8 cellular contexts compared by ENCODE assay signal in the genomic region with DNA sequence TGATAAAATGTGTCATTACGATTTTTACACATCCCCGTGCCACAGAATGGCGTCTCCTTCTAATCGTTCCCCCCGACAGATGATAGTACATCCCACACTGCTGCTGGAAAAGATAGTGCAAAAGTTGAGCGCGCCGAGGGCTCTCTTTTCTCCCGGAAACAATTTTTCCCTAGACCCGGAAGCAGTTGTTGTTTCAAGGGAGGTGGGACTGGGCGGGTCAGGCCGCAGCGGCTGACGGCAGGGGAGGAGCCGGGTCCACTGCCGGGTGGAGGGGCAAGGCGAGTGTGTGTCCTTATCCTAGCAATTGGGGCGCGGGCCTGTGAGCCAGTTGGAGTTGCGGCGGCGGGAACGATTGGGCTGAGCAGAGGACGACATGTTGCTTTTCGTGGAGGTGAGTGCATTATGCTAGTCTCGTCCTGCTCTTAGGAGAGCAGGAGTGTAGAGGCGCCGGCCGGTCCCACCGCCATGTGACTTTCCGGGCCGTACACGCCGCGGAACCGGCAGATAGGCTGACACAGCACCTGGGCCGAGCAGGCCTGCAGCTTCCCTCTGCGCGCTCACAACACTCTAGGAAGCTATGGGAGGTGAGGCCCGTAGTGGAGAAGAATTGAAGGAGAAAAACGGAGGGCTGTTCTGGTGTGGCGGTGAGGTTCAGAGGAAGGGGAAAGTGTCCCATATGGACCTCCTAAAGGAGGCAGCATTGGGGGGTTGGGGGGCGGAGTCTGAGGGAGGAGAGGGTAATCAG. TPM values are rescaled to one million over a fixed set of nuclear protein-coding genes. Genes with fewer than 3 reads are reported as not detected.
DNase-seq lines count a peak whose midpoint lies in the region; ATAC-seq and TF ChIP-seq lines count a peak whose summit lies in the region.

A gene (plus strand): TSS at position 248 of the 745 bp plus-strand sequence. CDS start 126 bp downstream, at position 374.

- H3K27ac ChIP-seq in IMR-90 (ENCODE audit: insufficient read depth, low read length) = peak within 1 kb of the TSS; percentile 89

- CTCF ChIA-PET in IMR-90 (lab: Yijun Ruan, JAX) = no interaction called here

- H3K9me3 ChIP-seq in IMR-90 (ENCODE audit: control insufficient read depth, insufficient read depth, low read length) = no peaks in the 10 kb centered on the region

- H2AK9ac ChIP-seq in IMR-90 (replicated peaks; ENCODE audit: low read depth, low read length, poor library complexity) = peak within 1 kb of the TSS; percentile 78

- H3K27me3 ChIP-seq in IMR-90 (ENCODE audit: control insufficient read depth, insufficient read depth, low read length) = no peaks in the 10 kb centered on the region

- WGBS in IMR-90 (ENCODE audit: extremely low coverage in 2 of 2, insufficient read length in 1 of 2), 2 experiments = 0% methylated on average over 8 of the region's 43 CpGs; no CpG with 5 or more reads in 1 of the 2 experiments

- POLR2A ChIA-PET in IMR-90 (lab: Charles Lee; ENCODE audit: unreplicated experiment) = no interaction called here

- H3K4ac ChIP-seq in IMR-90 (ENCODE audit: low read depth, low read length) = peak within 1 kb of the TSS; percentile 91

- H3K4me1 ChIP-seq in IMR-90 (ENCODE audit: control insufficient read depth, insufficient read depth, low read length) = peaks cover 3% of the 10 kb centered on the region

- H4K8ac ChIP-seq in IMR-90 (ENCODE audit: low read depth in 2 of 2, low read length in 2 of 2) = peak within 1 kb of the TSS; percentile 95 to 99

- intact Hi-C loops in IMR-90 (cut with micrococcal nuclease) = loop anchor here (5.0 kb wide), 1 partner anchor 179 kb away; no protein-coding TSS in a partner anchor

- peak within 1 kb of the TSS; percentile 90 for H3K9ac ChIP-seq in IMR-90 (ENCODE audit: low read depth, low read length)

- H2BK120ac ChIP-seq in IMR-90 (ENCODE audit: low read depth, low read length) = peak within 1 kb of the TSS; percentile 77

- H2BK5ac ChIP-seq in IMR-90 (ENCODE audit: low read depth, low read length, poor library complexity, severe bottlenecking) = peak within 1 kb of the TSS; percentile 92

- peaks cover 32% of the 10 kb centered on the region for H4K20me1 ChIP-seq in IMR-90 (ENCODE audit: insufficient read depth, low read length)

- peak within 1 kb of the TSS; percentile 94 for H2AFZ ChIP-seq in IMR-90 (replicated peaks; ENCODE audit: low read length, poor library complexity)

- TF ChIP-seq RAD21 in IMR-90 (IDR thresholded peaks at IDR 0.05; ENCODE audit: low read length) = no peak

- H2AK5ac ChIP-seq in IMR-90 (ENCODE audit: low read depth, low read length) = peak within 1 kb of the TSS; percentile 65

- H3K79me1 ChIP-seq in IMR-90 (ENCODE audit: low read depth in 1 of 2, low read length in 2 of 2) = peaks cover 0 to 24% of the 10 kb centered on the region in 2 experiments; a peak in 3 of 4 replicates

- peak within 1 kb of the TSS; percentile 78; the same call in 2 of the 3 replicates for H2BK15ac ChIP-seq in IMR-90 (ENCODE audit: low read depth, low read length)

- dilution Hi-C loops in IMR-90 (cut with HindIII; ENCODE audit: low sequenced_read_pairs, unreplicated experiment) = no loop called here

- DNase-seq in D341Med (ENCODE audit: low spot score) (peak; percentile 96), IMR-90 (peak; percentile 92), OCI-M1 (lab: John Stamatoyannopoulos, UW) (peak; percentile 98), activated T-cell treated with anti-CD3 and anti-CD28 coated beads for 24 hours (ENCODE audit: low read depth) (peak; percentile 89), epidermal melanocyte (ENCODE audit: insufficient read length, low spot score) (peak; percentile 80), middle frontal gyrus (ENCODE audit: extremely low spot score, low spot score) (peak; percentile 90)
- peak; percentile 86 for DNase-seq in stimulated activated CD8-positive, alpha-beta memory T cell treated with anti-CD3 and anti-CD28 coated beads, Interleukin-2, amount 100 ng/mL, for 48 hours (ENCODE audit: low read depth in 2 of 2)

- peak; percentile 85 for TF ChIP-seq POLR2A in IMR-90 (IDR thresholded peaks at IDR 0.05; ENCODE audit: low read depth, low read length)

- no TSS peak for BruUV-seq in IMR-90 (replicated peaks; lab: Mats Ljungman, UMichigan)

- peak within 1 kb of the TSS; percentile 81 for H3K4me3 ChIP-seq in IMR-90 (ENCODE audit: insufficient read depth, low read depth, low read length)

- peak within 1 kb of the TSS; percentile 97 for H3K23ac ChIP-seq in IMR-90 (ENCODE audit: low read depth, low read length)

- in situ Hi-C loops in IMR-90 (cut with MboI; ENCODE audit: low sequenced_read_pairs) = no loop called here

- no peak for TF ChIP-seq CTCF in IMR-90 (conservative IDR thresholded peaks at IDR 0.05; ENCODE audit: low read depth, low read length)

- H4K91ac ChIP-seq in IMR-90 (ENCODE audit: insufficient read depth, low read depth, low read length) = peak within 1 kb of the TSS; percentile 90

- H3K18ac ChIP-seq in IMR-90 (ENCODE audit: low read depth, low read length) = peak within 1 kb of the TSS; percentile 78

- peak within 1 kb of the TSS; percentile 97 for H3K4me2 ChIP-seq in IMR-90 (ENCODE audit: low read depth, low read length)

- peak within 1 kb of the TSS; percentile 80; the same call in 1 of the 2 replicates for H2BK20ac ChIP-seq in IMR-90 (ENCODE audit: low read depth, low read length)

- no peaks in the 10 kb centered on the region for H3K36me3 ChIP-seq in IMR-90 (ENCODE audit: control insufficient read depth, insufficient read depth, low read length)

- peak within 1 kb of the TSS; percentile 87 for H4K5ac ChIP-seq in IMR-90 (ENCODE audit: low read depth, low read length)

- ATAC-seq in GM21526 (IDR thresholded peaks at IDR 0.05; ENCODE audit: low FRiP score, unreplicated experiment) = peak; percentile 87
- peak; percentile 97 for ATAC-seq in IMR-90 (ENCODE audit: low read depth)

- peaks cover 2% of the 10 kb centered on the region; the same call in 1 of the 2 replicates for H3K9me1 ChIP-seq in IMR-90 (ENCODE audit: insufficient read depth, low read length)

- peak within 1 kb of the TSS; percentile 96 for H3K14ac ChIP-seq in IMR-90 (replicated peaks; ENCODE audit: low read depth, low read length)

- peak within 1 kb of the TSS; percentile 89 for H3K56ac ChIP-seq in IMR-90 (ENCODE audit: extremely low read depth, insufficient read depth, low read length)

TF ChIP-seq in IMR-90, 13 proteins besides CTCF, POLR2A, EP300 and RAD21:
- TF ChIP-seq MXI1 (IDR thresholded peaks at IDR 0.05; ENCODE audit: borderline replicate concordance, low read depth, low read length) = peak; percentile 90
- TF ChIP-seq, protein P1, sequence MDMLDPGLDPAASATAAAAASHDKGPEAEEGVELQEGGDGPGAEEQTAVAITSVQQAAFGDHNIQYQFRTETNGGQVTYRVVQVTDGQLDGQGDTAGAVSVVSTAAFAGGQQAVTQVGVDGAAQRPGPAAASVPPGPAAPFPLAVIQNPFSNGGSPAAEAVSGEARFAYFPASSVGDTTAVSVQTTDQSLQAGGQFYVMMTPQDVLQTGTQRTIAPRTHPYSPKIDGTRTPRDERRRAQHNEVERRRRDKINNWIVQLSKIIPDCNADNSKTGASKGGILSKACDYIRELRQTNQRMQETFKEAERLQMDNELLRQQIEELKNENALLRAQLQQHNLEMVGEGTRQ (IDR thresholded peaks at IDR 0.05; ENCODE audit: low read depth, low read length) = no peak
- TF ChIP-seq CHD1 (IDR thresholded peaks at IDR 0.05; ENCODE audit: low read depth, low read length) = no peak; the same call in 1 of the 2 replicates
- peak; percentile 67; the same call in 1 of the 2 replicates for TF ChIP-seq MAZ (IDR thresholded peaks at IDR 0.05; ENCODE audit: borderline replicate concordance, low read depth, low read length)
- no peak for TF ChIP-seq FOS (IDR thresholded peaks at IDR 0.05; ENCODE audit: low read depth, low read length)
- TF ChIP-seq BHLHE40 (IDR thresholded peaks at IDR 0.05; ENCODE audit: low read depth, low read length) = peak; percentile 90
- peak; percentile 12; the same call in 1 of the 2 replicates for TF ChIP-seq MAFK (IDR thresholded peaks at IDR 0.05; ENCODE audit: low read depth, low read length)
- no peak for TF ChIP-seq CEBPB (IDR thresholded peaks at IDR 0.05; ENCODE audit: low read depth, low read length)
- TF ChIP-seq, protein P2, sequence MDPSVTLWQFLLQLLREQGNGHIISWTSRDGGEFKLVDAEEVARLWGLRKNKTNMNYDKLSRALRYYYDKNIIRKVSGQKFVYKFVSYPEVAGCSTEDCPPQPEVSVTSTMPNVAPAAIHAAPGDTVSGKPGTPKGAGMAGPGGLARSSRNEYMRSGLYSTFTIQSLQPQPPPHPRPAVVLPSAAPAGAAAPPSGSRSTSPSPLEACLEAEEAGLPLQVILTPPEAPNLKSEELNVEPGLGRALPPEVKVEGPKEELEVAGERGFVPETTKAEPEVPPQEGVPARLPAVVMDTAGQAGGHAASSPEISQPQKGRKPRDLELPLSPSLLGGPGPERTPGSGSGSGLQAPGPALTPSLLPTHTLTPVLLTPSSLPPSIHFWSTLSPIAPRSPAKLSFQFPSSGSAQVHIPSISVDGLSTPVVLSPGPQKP (IDR thresholded peaks at IDR 0.05; ENCODE audit: borderline replicate concordance, low read depth, low read length) = no peak
TF ChIP-seq in IMR-90: peak in this region for 4.

RNA-seq across cellular contexts. Expression of the gene that starts here (rescaled TPM):
- 41.7 and 42.5 TPM in 2 replicates for total RNA-seq in IMR-90 (2012; rRNA removed)
- 8.9 and 11.3 TPM in 2 replicates for polyA plus RNA-seq in IMR-90 (2012; rRNA removed)
- 2.5 and 3.1 TPM in 2 replicates for polyA plus RNA-seq in IMR-90 (2012; cell fraction: cytosol; rRNA removed)
- 1.9 and 13.0 TPM in 2 replicates for polyA plus RNA-seq in IMR-90 (2012; cell fraction: nucleus; rRNA removed; ENCODE audit: low replicate concordance)

Comparison
In these comparisons a context has a peak if more than half of its experiments do, and no peak if none do; other contexts are left out.
1. Peak in every context shown above with its lines: DNase-seq, ATAC-seq, H3K4me3 ChIP-seq and H3K27ac ChIP-seq.